Comparison of ENCODE assay signal across 1 cellular context in genomic region chr1:93681095-93681548, GRCh38.
TF ChIP-seq lines count a peak whose summit lies in the region.

No MANE protein-coding gene starts in this region.

TF ChIP-seq in GM23338, 12 proteins besides CTCF, POLR2A, EP300 and RAD21 (continued from another document):
- no peak for TF ChIP-seq REST (IDR thresholded peaks at IDR 0.05; ENCODE audit: unreplicated experiment)
